Comparison of ENCODE assay signal across 16 cellular contexts in the genomic region with DNA sequence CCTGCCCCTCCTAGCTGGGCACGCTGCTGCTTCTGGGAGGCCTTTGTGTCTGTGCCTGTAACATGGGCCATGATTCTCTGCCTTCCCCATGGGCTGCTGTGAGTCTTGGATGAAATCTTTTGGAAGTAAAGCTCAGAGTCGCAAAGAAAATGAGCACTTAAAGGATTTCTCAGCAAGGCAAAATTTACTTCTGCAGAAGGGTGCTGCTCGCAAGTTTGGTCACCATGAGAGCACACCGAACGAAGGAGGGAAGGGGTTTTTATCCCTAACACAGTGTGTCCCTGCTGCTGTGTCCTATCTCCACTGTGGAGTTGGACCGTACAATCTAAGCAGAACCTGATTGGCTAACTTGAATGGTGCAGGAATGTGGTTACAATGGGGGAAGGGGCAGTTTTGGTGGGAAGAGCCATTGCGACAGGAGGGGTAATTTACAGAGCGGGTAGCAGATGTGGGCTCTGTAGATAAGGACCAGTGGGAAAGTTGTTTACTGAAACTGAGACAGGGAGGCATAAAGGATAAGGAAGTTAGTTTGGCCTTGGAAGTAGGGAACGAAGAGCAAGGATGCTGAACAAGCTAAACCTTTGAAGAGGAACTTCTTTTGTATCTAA.
"Had no signal": no experiment of that assay in that cellular context is flagged by ENCODE, and none has a peak within 500 bp of the region (broad histone marks: within the 10 kb centered on the region; RNA-seq: fewer than 3 reads in every experiment).

No MANE protein-coding gene starts in this region.

- ATAC-seq: activated naive CD4-positive, alpha-beta T cell treated with anti-CD3 and anti-CD28 coated beads, Interleukin-2, amount 50 U/mL, for 72 hours; esophagus mucosa; gastrocnemius medialis; heart left ventricle; left lobe of liver; natural killer cell treated with Interleukin-12 subunit alpha and Interleukin-12 subunit beta and Interleukin-15 and Interleukin-18, amount 100 ng/mL, for 72 hours had no signal

- H3K27ac ChIP-seq: gastrocnemius medialis, heart left ventricle, VCaP had no signal

- H3K36me3 ChIP-seq: gastrocnemius medialis, heart left ventricle had no signal

- H3K4me3 ChIP-seq: gastrocnemius medialis, heart left ventricle, lung had no signal

- H3K4me1 ChIP-seq: gastrocnemius medialis, heart left ventricle had no signal

- DNase-seq: activated CD4-positive, alpha-beta T cell treated with anti-CD3 and anti-CD28 coated beads, Interleukin-2, amount 50 U/mL, for 4 hours; activated CD4-positive, CD25-positive, alpha-beta regulatory T cell treated with anti-CD3 and anti-CD28 coated beads, Interleukin-2, amount 50 U/mL, for 72 hours; activated gamma-delta T cell treated with Interleukin-2 at 50 U/mL for 16 hours; effector CD4-positive, alpha-beta T cell; gastrocnemius medialis; heart left ventricle; kidney; nucleus accumbens; stimulated activated CD8-positive, alpha-beta memory T cell treated with anti-CD3 and anti-CD28 coated beads, Interleukin-4, amount 100 ng/mL, for 48 hours; stimulated activated naive CD4-positive, alpha-beta T cell had no signal

- H3K27me3 ChIP-seq: gastrocnemius medialis, heart left ventricle had no signal
